In the genomic region with DNA sequence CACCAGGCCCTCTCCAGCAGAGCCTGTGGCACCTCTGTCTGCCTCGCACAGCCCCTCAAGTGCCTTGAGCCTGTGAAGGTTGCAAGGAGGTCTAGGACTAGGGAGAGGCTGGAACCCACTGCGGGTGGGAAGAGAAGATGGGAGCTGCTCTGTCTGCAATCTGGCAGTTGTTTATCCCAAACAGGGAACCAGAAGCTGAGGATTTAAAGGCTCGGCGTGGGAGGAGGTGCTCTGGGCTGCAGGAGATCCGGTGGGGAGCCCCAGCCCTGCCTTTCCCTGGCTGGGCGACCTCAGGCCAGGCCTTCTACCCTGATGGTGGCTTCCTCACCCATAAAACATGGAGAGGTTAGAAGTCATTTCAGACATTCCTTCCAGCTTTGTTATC, we compare ENCODE assay signal across 13 cellular contexts.
DNase-seq lines count a peak whose midpoint lies in the region; ATAC-seq and TF ChIP-seq lines count a peak whose summit lies in the region.
"Had no signal": no experiment of that assay in that cellular context is flagged by ENCODE, and none has a peak within 500 bp of the region (broad histone marks: within the 10 kb centered on the region; RNA-seq: fewer than 3 reads in every experiment).

No MANE protein-coding gene starts in this region.

- WGBS in right cardiac atrium, result 57% methylated on average over 6 of the region's 6 CpGs
- WGBS in heart right ventricle, 2 donors, result 76 to 85% methylated on average over 6 of the region's 6 CpGs
- WGBS in upper lobe of left lung, 2 donors, result 65 to 75% methylated on average over 5 to 6 of the region's 6 CpGs

- intact Hi-C loops in right cardiac atrium (cut with DNase I), result loop anchor here in 3 of 4 donors (5.0 to 10.0 kb wide), 4 partner anchors 48 to 171 kb away; no protein-coding TSS in a partner anchor
- intact Hi-C loops in heart right ventricle (cut with DNase I), result loop anchor here in 9 of 10 donors (5.0 to 10.0 kb wide), 9 partner anchors 62 to 398 kb away; partner anchors contain the start of gene SMAD7 (in 2 of the 9)
- intact Hi-C loops in lower lobe of right lung (cut with DNase I), result no loop called here

- H3K36me3 ChIP-seq in heart right ventricle (no peaks in the 10 kb centered on the region), lower lobe of right lung (no peaks in the 10 kb centered on the region), upper lobe of left lung (no peaks in the 10 kb centered on the region)
- H3K36me3 ChIP-seq: ovary had no signal

- TF ChIP-seq EP300 in upper lobe of left lung (IDR thresholded peaks at IDR 0.05), result no peak

- ATAC-seq in right cardiac atrium (no peak), heart right ventricle (no peak), lower lobe of right lung (no peak), upper lobe of left lung (ENCODE audit: low FRiP score in 2 of 2) (no peak), GM21576 (IDR thresholded peaks at IDR 0.05; ENCODE audit: unreplicated experiment) (no peak)
- ATAC-seq: gastroesophageal sphincter had no signal

- no peak for TF ChIP-seq POLR2A in upper lobe of left lung (IDR thresholded peaks at IDR 0.05)

- in situ Hi-C loops in GM13976 (cut with MboI; ENCODE audit: low sequenced_read_pairs, unreplicated experiment), result no loop called here

- H3K27me3 ChIP-seq in right cardiac atrium (ENCODE audit: control insufficient read depth, insufficient read depth) (no peaks in the 10 kb centered on the region), heart right ventricle (no peaks in the 10 kb centered on the region), lower lobe of right lung (ENCODE audit: low read depth) (no peaks in the 10 kb centered on the region), upper lobe of left lung (no peaks in the 10 kb centered on the region)
- H3K27me3 ChIP-seq: gastroesophageal sphincter, ovary had no signal

- DNase-seq in right cardiac atrium (peak in 1 of 3 donors; percentile 36), heart right ventricle (no peak), amniotic epithelial cell (ENCODE audit: low read depth) (peak; percentile 41), lower lobe of right lung (peak; percentile 25), upper lobe of left lung (no peak), GM13976 (ENCODE audit: low spot score) (no peak), SIG-M5 treated with dmso at 0.1 percent for 504 hours (lab: John Stamatoyannopoulos, UW; ENCODE audit: unreplicated experiment) (no peak)
- DNase-seq: NCI-H524 treated with DMSO at 0.1 percent for 48 hours had no signal

- H3K9me3 ChIP-seq in right cardiac atrium (ENCODE audit: control insufficient read depth, low read length), result no peaks in the 10 kb centered on the region
- no peaks in the 10 kb centered on the region for H3K9me3 ChIP-seq in heart right ventricle
- no peaks in the 10 kb centered on the region for H3K9me3 ChIP-seq in lower lobe of right lung
- no peaks in the 10 kb centered on the region for H3K9me3 ChIP-seq in upper lobe of left lung
- H3K9me3 ChIP-seq: A549, Caco-2, gastroesophageal sphincter, ovary had no signal

- H3K27ac ChIP-seq in right cardiac atrium (ENCODE audit: low read length), result peak overlapping the region; percentile 29
- H3K27ac ChIP-seq in heart right ventricle, result peak overlapping the region in 2 of 10 donors; percentile 91 to 99
- peak overlapping the region; percentile 49 for H3K27ac ChIP-seq in lower lobe of right lung
- peak overlapping the region in 3 of 4 donors; percentile 28 to 54 (median 31) for H3K27ac ChIP-seq in upper lobe of left lung

- H3K4me1 ChIP-seq in right cardiac atrium (ENCODE audit: control insufficient read depth, insufficient read depth, low read length) (peaks cover 36% of the 10 kb centered on the region), heart right ventricle (peaks cover 41 to 88% (median 65%) of the 10 kb centered on the region in 9 donors), lower lobe of right lung (peaks cover 53% of the 10 kb centered on the region), upper lobe of left lung (peaks cover 52 to 55% (median 53%) of the 10 kb centered on the region in 4 donors)

- TF ChIP-seq CTCF in heart right ventricle (IDR thresholded peaks at IDR 0.05), result no peak
- no peak for TF ChIP-seq CTCF in lower lobe of right lung (IDR thresholded peaks at IDR 0.05)
- TF ChIP-seq CTCF in upper lobe of left lung (IDR thresholded peaks at IDR 0.05), result no peak
- no peak for TF ChIP-seq CTCF in GM13976 (IDR thresholded peaks at IDR 0.05; ENCODE audit: borderline replicate concordance, control extremely low read depth, extremely low read depth, insufficient read depth, missing control alignments)

- H3K4me3 ChIP-seq in right cardiac atrium (ENCODE audit: low read length), result no peak overlapping the region
- H3K4me3 ChIP-seq in heart right ventricle, result no peak overlapping the region
- no peak overlapping the region for H3K4me3 ChIP-seq in lower lobe of right lung
- no peak overlapping the region for H3K4me3 ChIP-seq in upper lobe of left lung
- H3K4me3 ChIP-seq: A549, gastroesophageal sphincter, ovary had no signal

Comparison
In these comparisons a context has a peak if more than half of its experiments do, and no peak if none do; other contexts are left out.
1. DNase-seq: peak in amniotic epithelial cell (single experiment) and lower lobe of right lung (single experiment); none in heart right ventricle (0 of 2), upper lobe of left lung (0 of 2), GM13976 (single experiment) and SIG-M5 treated with dmso at 0.1 percent for 504 hours (single experiment).